Comparison of ENCODE assay signal across 1 cellular context in genomic region chr10:34251177-34251576, GRCh38.
TF ChIP-seq lines count a peak whose summit lies in the region.

No MANE protein-coding gene starts in this region.

TF ChIP-seq in GM12878, 131 proteins besides CTCF, POLR2A, EP300 and RAD21 (continued from another document):
- no peak for TF ChIP-seq CUX1 (IDR thresholded peaks at IDR 0.05; ENCODE audit: insufficient replicate concordance, low read depth, low read length)
- TF ChIP-seq ZBTB33 (IDR thresholded peaks at IDR 0.05): no peak
- TF ChIP-seq SPI1 (IDR thresholded peaks at IDR 0.05; ENCODE audit: borderline replicate concordance, insufficient read depth, low read depth, low read length): no peak
- TF ChIP-seq YY1 (IDR thresholded peaks at IDR 0.05; ENCODE audit: low read depth, low read length): no peak
- no peak for TF ChIP-seq EED (IDR thresholded peaks at IDR 0.05; ENCODE audit: low read depth)
- TF ChIP-seq CREM (IDR thresholded peaks at IDR 0.05; ENCODE audit: low read depth): no peak
- no peak for TF ChIP-seq STAT3 (IDR thresholded peaks at IDR 0.05; ENCODE audit: low read depth, low read length)
- TF ChIP-seq RCOR1 (conservative IDR thresholded peaks at IDR 0.05; ENCODE audit: low read depth, low read length): no peak
- TF ChIP-seq CBX5 (IDR thresholded peaks at IDR 0.05; ENCODE audit: low read depth): no peak
- TF ChIP-seq TCF12 (IDR thresholded peaks at IDR 0.05; ENCODE audit: low read depth, low read length): no peak
- no peak for TF ChIP-seq SUZ12 (IDR thresholded peaks at IDR 0.05; ENCODE audit: unreplicated experiment)
- TF ChIP-seq HSF1 (IDR thresholded peaks at IDR 0.05; ENCODE audit: low read depth, low read length): no peak
- no peak for TF ChIP-seq MEF2B (IDR thresholded peaks at IDR 0.05; ENCODE audit: partially characterized antibody, poor library complexity, severe bottlenecking)
